Comparison of ENCODE assay signal across 18 cellular contexts in the genomic region with DNA sequence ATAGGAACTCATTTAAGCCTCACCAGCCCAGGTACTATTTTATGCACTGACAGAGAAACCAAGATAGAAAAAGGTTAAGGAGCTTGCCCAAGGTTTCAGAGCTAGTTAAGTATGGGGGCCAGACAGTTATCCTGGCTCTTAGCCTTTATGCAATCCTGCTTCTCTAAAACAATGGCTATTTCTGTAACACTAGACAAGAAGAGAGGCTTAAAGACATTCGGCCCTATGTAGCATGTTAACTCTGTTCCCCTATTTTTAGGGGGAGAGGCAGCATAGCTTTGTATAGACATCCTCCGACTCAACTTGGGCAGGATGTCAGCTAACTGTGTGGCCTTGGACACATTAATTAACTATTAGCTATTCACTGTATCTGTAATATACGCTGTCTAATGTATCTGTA. TPM values are rescaled to one million over a fixed set of nuclear protein-coding genes. Genes with fewer than 3 reads are reported as not detected.
DNase-seq lines count a peak whose midpoint lies in the region; FAIRE-seq and TF ChIP-seq lines count a peak whose summit lies in the region.
"Had no signal": no experiment of that assay in that cellular context is flagged by ENCODE, and none has a peak within 500 bp of the region (broad histone marks: within the 10 kb centered on the region; RNA-seq: fewer than 3 reads in every experiment).

No MANE protein-coding gene starts in this region.

- H3K4me3 ChIP-seq in endothelial cell of umbilical vein (replicated peaks in 1 of 3; ENCODE audit: insufficient read depth in 1 of 3, low read depth in 1 of 3, low read length in 3 of 3) (no peak overlapping the region), uterus (no peak overlapping the region)
- H3K4me3 ChIP-seq: dorsolateral prefrontal cortex, K562 had no signal

- H3K79me2 ChIP-seq in endothelial cell of umbilical vein (ENCODE audit: control insufficient read depth, insufficient read depth, low read length): peaks cover 30% of the 10 kb centered on the region

- POLR2A ChIA-PET in endothelial cell of umbilical vein (lab: Charles Lee): no interaction called here

- dilution Hi-C loops in endothelial cell of umbilical vein (cut with MboI; ENCODE audit: extremely low pct_ligation_motif_present, low sequenced_read_pairs): no loop called here

- intact Hi-C loops in endothelial cell of umbilical vein (cut with micrococcal nuclease) (no loop called here), uterus (cut with DNase I; ENCODE audit: low total_unique reads) (no loop called here)

- H3K27ac Mint-ChIP-seq in osteocyte (ENCODE audit: unreplicated experiment): peak overlapping the region; percentile 94
- H3K27ac Mint-ChIP-seq: CD8-positive, alpha-beta T cell; stimulated activated naive CD8-positive, alpha-beta T cell treated with anti-CD3 and anti-CD28 coated beads, Interleukin-15, Interleukin-2, amounts not matched to agents 100 ng/mL and 50 ng/mL, for 24 hours had no signal

- H4K20me1 ChIP-seq in endothelial cell of umbilical vein (replicated peaks; ENCODE audit: control insufficient read depth, extremely low read depth, insufficient read depth, low read length): no peaks in the 10 kb centered on the region

- H3K36me3 Mint-ChIP-seq in osteocyte (ENCODE audit: unreplicated experiment): peaks cover 60% of the 10 kb centered on the region
- H3K36me3 Mint-ChIP-seq: CD8-positive, alpha-beta T cell had no signal

- no peak overlapping the region for H3K4me3 Mint-ChIP-seq in osteocyte (ENCODE audit: unreplicated experiment)
- H3K4me3 Mint-ChIP-seq: CD8-positive, alpha-beta T cell; stimulated activated naive CD8-positive, alpha-beta T cell treated with anti-CD3 and anti-CD28 coated beads, Interleukin-15, Interleukin-2, amounts not matched to agents 100 ng/mL and 50 ng/mL, for 24 hours had no signal

- H3K36me3 ChIP-seq in endothelial cell of umbilical vein (ENCODE audit: control insufficient read depth in 2 of 2, extremely low read depth in 1 of 2, insufficient read depth in 2 of 2, low read length in 2 of 2): no peaks in the 10 kb centered on the region
- H3K36me3 ChIP-seq in uterus: no peaks in the 10 kb centered on the region

- TF ChIP-seq POLR2A in endothelial cell of umbilical vein (IDR thresholded peaks at IDR 0.05; ENCODE audit: low read depth, low read length) (no peak), uterus (IDR thresholded peaks at IDR 0.05) (no peak)

- no peaks in the 10 kb centered on the region for H3K9me3 Mint-ChIP-seq in osteocyte (ENCODE audit: unreplicated experiment)
- H3K9me3 Mint-ChIP-seq: CD8-positive, alpha-beta T cell; stimulated activated naive CD8-positive, alpha-beta T cell treated with anti-CD3 and anti-CD28 coated beads, Interleukin-15, Interleukin-2, amounts not matched to agents 100 ng/mL and 50 ng/mL, for 24 hours had no signal

- no peak for TF ChIP-seq CTCF in endothelial cell of umbilical vein (IDR thresholded peaks at IDR 0.05; ENCODE audit: extremely low read depth in 1 of 2, insufficient read depth in 1 of 2, low read depth in 1 of 2, low read length in 2 of 2)
- no peak for TF ChIP-seq CTCF in osteocyte (IDR thresholded peaks at IDR 0.05)
- TF ChIP-seq CTCF in uterus (IDR thresholded peaks at IDR 0.05): no peak

- H3K27ac ChIP-seq in endothelial cell of umbilical vein (ENCODE audit: insufficient read depth, low read depth, low read length) (peak overlapping the region; percentile 100), uterus (peak overlapping the region; percentile 72 to 82)
- H3K27ac ChIP-seq: VCaP had no signal

- H3K9me1 ChIP-seq in endothelial cell of umbilical vein (replicated peaks; ENCODE audit: control insufficient read depth, extremely low read depth, insufficient read depth, low read length): no peaks in the 10 kb centered on the region

- CTCF ChIA-PET in endothelial cell of umbilical vein (lab: Charles Lee): interaction anchor here (1.1 to 2.3 kb wide), 3 partner anchors 27 to 126 kb away, joined by 4 to 7 read pairs (median 4); no protein-coding TSS in a partner anchor

- peaks cover 65% of the 10 kb centered on the region for H3K4me1 ChIP-seq in endothelial cell of umbilical vein (ENCODE audit: control insufficient read depth, extremely low read depth, insufficient read depth, low read length)
- H3K4me1 ChIP-seq in uterus: peaks cover 7 to 14% of the 10 kb centered on the region in 2 donors

- H3K4me2 ChIP-seq in endothelial cell of umbilical vein (ENCODE audit: insufficient read depth, low read length): no peak overlapping the region

- H3K9me3 ChIP-seq in endothelial cell of umbilical vein (replicated peaks; ENCODE audit: control insufficient read depth, insufficient read depth, low read length): no peaks in the 10 kb centered on the region
- H3K9me3 ChIP-seq in uterus: no peaks in the 10 kb centered on the region

- no peak overlapping the region for H2AFZ ChIP-seq in endothelial cell of umbilical vein (ENCODE audit: low read depth, low read length)

- FAIRE-seq in endothelial cell of umbilical vein (lab: Jason Lieb, UNC): no peak
- FAIRE-seq: K562 had no signal

- H3K27me3 ChIP-seq in endothelial cell of umbilical vein (ENCODE audit: control insufficient read depth in 2 of 2, insufficient read depth in 2 of 2, low read length in 2 of 2) (no peaks in the 10 kb centered on the region), uterus (no peaks in the 10 kb centered on the region)
- H3K27me3 ChIP-seq: dorsolateral prefrontal cortex had no signal

- BruUV-seq in endothelial cell of umbilical vein (replicated peaks; lab: Mats Ljungman, UMichigan): no TSS peak

- H3K4me1 Mint-ChIP-seq in osteocyte (ENCODE audit: unreplicated experiment): peaks cover 79% of the 10 kb centered on the region

- no peaks in the 10 kb centered on the region for H3K27me3 Mint-ChIP-seq in osteocyte (ENCODE audit: unreplicated experiment)

- peak overlapping the region; percentile 93 for H3K9ac ChIP-seq in endothelial cell of umbilical vein (replicated peaks; ENCODE audit: extremely low read depth, insufficient read depth, low read length)

- peak; percentile 40 for DNase-seq in SKM-1 treated with dmso at 0.1 percent for 144 hours (lab: John Stamatoyannopoulos, UW; ENCODE audit: unreplicated experiment)
- DNase-seq in SKM-1 (lab: John Stamatoyannopoulos, UW; ENCODE audit: unreplicated experiment): no peak
- DNase-seq in endothelial cell of umbilical vein (ENCODE audit: low read depth, low spot score): no peak
- no peak for DNase-seq in osteocyte (ENCODE audit: extremely low spot score, unreplicated experiment)
- no peak for DNase-seq in uterus
- no peak for DNase-seq in CD1c-positive myeloid dendritic cell (ENCODE audit: extremely low spot score)
- no peak for DNase-seq in NCI-H748 treated with DMSO at 0.1 percent for 48 hours (lab: John Stamatoyannopoulos, UW)
- no peak for DNase-seq in DMS79 treated with DMSO at 0.1 percent for 48 hours (lab: John Stamatoyannopoulos, UW)
- DNase-seq: activated effector memory CD4-positive, alpha-beta T cell treated with anti-CD3 and anti-CD28 coated beads, Interleukin-2, amount 50 U/mL, for 16 hours; CD8-positive, alpha-beta T cell; dorsolateral prefrontal cortex; H7; mesendoderm; nucleus accumbens; stimulated activated CD4-positive, alpha-beta T cell treated with anti-CD3 and anti-CD28 coated beads, Interleukin-12 subunit alpha, Interleukin-12 subunit beta, amount 100 ng/mL, for 4 hours had no signal

TF ChIP-seq in endothelial cell of umbilical vein, 7 proteins besides CTCF, POLR2A, EP300 and RAD21:
- TF ChIP-seq POLR2AphosphoS5 (IDR thresholded peaks at IDR 0.05; ENCODE audit: insufficient read depth, low read depth, low read length): no peak
- no peak for TF ChIP-seq EZH2 (IDR thresholded peaks at IDR 0.05; ENCODE audit: borderline replicate concordance, low read depth, low read length, severe bottlenecking)
- TF ChIP-seq, protein P1, sequence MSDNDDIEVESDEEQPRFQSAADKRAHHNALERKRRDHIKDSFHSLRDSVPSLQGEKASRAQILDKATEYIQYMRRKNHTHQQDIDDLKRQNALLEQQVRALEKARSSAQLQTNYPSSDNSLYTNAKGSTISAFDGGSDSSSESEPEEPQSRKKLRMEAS (IDR thresholded peaks at IDR 0.05; ENCODE audit: insufficient read depth, insufficient read length): no peak
- TF ChIP-seq JUN (IDR thresholded peaks at IDR 0.05; ENCODE audit: borderline replicate concordance, insufficient read depth, insufficient read length, low read depth): no peak
- no peak for TF ChIP-seq GATA2 (IDR thresholded peaks at IDR 0.05; ENCODE audit: insufficient read depth, insufficient read length, low read depth, low read length)
- TF ChIP-seq MYC (IDR thresholded peaks at IDR 0.05; ENCODE audit: low read depth, low read length): no peak
- TF ChIP-seq FOS (IDR thresholded peaks at IDR 0.05; ENCODE audit: borderline replicate concordance, insufficient read depth, low read length): no peak

RNA-seq across cellular contexts. Expression of a gene that starts 54.6 kb away (rescaled TPM):
- total RNA-seq in endothelial cell of umbilical vein (26.8 and 36.3 TPM in 2 replicates), osteocyte (110 and 113 TPM in 2 replicates), uterus (100 to 1,000 TPM in 1 of 4 donors, 10 to 100 TPM in 3; 14.7 to 127 (median 28.0) TPM)
- 9.3 and 9.6 TPM in 2 replicates for polyA plus RNA-seq in endothelial cell of umbilical vein
- 8.1 and 9.5 TPM in 2 replicates for polyA plus RNA-seq in endothelial cell of umbilical vein (2011; cell fraction: cytosol; rRNA removed)
- 19.9 and 20.5 TPM in 2 replicates for polyA plus RNA-seq in endothelial cell of umbilical vein (2011; cell fraction: nucleus; rRNA removed)
- polyA plus RNA-seq in endothelial cell of umbilical vein (2012): 34.9 and 35.2 TPM in 2 replicates
- polyA minus RNA-seq in endothelial cell of umbilical vein: 29.7 and 34.7 TPM in 2 replicates
- 2.4 TPM for polyA minus RNA-seq in endothelial cell of umbilical vein (2011; cell fraction: cytosol; rRNA and poly(A)+ RNA removed)
- polyA minus RNA-seq in endothelial cell of umbilical vein (2011; cell fraction: nucleus; rRNA and poly(A)+ RNA removed): 46.8 and 57.6 TPM in 2 replicates
